21 cellular contexts compared by ENCODE assay signal in the genomic region with DNA sequence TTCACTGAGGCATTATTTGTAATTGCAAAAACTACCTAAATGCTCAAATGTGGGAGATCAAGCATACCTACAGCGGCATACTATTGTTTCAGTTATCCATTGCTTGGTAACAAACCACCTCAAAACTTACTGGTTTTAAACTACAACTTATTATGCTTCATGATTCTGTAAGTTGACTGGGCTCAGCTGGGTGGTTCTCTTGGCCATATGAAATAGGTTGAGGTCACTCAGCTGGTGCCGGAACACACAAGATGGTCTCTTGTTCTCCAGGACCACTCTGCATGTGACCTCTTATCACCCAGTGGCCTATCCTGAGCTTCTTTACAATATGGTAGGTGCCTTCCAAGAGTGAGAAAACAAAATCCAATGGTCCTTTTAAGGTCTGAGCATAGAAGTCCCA.
DNase-seq lines count a peak whose midpoint lies in the region; ATAC-seq, FAIRE-seq and TF ChIP-seq lines count a peak whose summit lies in the region.
"Had no signal": no experiment of that assay in that cellular context is flagged by ENCODE, and none has a peak within 500 bp of the region (broad histone marks: within the 10 kb centered on the region; RNA-seq: fewer than 3 reads in every experiment).

No MANE protein-coding gene starts in this region.

- H3K27me3 ChIP-seq in HepG2 (ENCODE audit: control insufficient read depth in 1 of 2, insufficient read depth in 2 of 2, low read length in 2 of 2) (peaks cover 0 to 3% of the 10 kb centered on the region in 2 experiments; a peak in 1 of 5 replicates), right lobe of liver (no peaks in the 10 kb centered on the region), esophagus muscularis mucosa (no peaks in the 10 kb centered on the region), psoas muscle (ENCODE audit: insufficient read depth in 3 of 3, low read length in 2 of 3) (no peaks in the 10 kb centered on the region), testis (no peaks in the 10 kb centered on the region)

- no peak overlapping the region for H3K27ac ChIP-seq in HepG2 (ENCODE audit: extremely low read length, insufficient read depth, low read length)
- H3K27ac ChIP-seq in right lobe of liver = no peak overlapping the region
- no peak overlapping the region for H3K27ac ChIP-seq in esophagus muscularis mucosa (replicated peaks in 1 of 4)
- H3K27ac ChIP-seq in psoas muscle = peak overlapping the region; percentile 71
- H3K27ac ChIP-seq in testis = no peak overlapping the region
- H3K27ac ChIP-seq: 22Rv1, A549, C4-2B had no signal

- CTCF ChIA-PET in HepG2 (lab: Yijun Ruan, JAX; ENCODE audit: low intra/inter-chr PET ratio, low total read pairs) = no interaction called here

- no peak overlapping the region for H3K4me3 ChIP-seq in HepG2 (replicated peaks in 1 of 3; ENCODE audit: insufficient read depth in 1 of 3, low read depth in 2 of 3, low read length in 3 of 3)
- H3K4me3 ChIP-seq in right lobe of liver = no peak overlapping the region
- H3K4me3 ChIP-seq in esophagus muscularis mucosa = no peak overlapping the region
- H3K4me3 ChIP-seq in psoas muscle = no peak overlapping the region
- H3K4me3 ChIP-seq in testis = no peak overlapping the region
- H3K4me3 ChIP-seq: A549 had no signal

- TF ChIP-seq CTCF in HepG2 (CRISPR knock-in tag; IDR thresholded peaks at IDR 0.05) (no peak), right lobe of liver (IDR thresholded peaks at IDR 0.05) (no peak), esophagus muscularis mucosa (IDR thresholded peaks at IDR 0.05) (no peak), psoas muscle (IDR thresholded peaks at IDR 0.05) (no peak), testis (IDR thresholded peaks at IDR 0.05) (no peak)

- no peak overlapping the region for H3K4me2 ChIP-seq in HepG2 (ENCODE audit: low read depth, low read length)
- H3K4me2 ChIP-seq: A549 had no signal

- H3K4me1 ChIP-seq in HepG2 (ENCODE audit: insufficient read depth, low read length) = peaks cover 9% of the 10 kb centered on the region
- H3K4me1 ChIP-seq in right lobe of liver = no peaks in the 10 kb centered on the region
- H3K4me1 ChIP-seq in esophagus muscularis mucosa = no peaks in the 10 kb centered on the region
- H3K4me1 ChIP-seq in psoas muscle = peaks cover 14% of the 10 kb centered on the region
- peaks cover 10% of the 10 kb centered on the region for H3K4me1 ChIP-seq in testis
- H3K4me1 ChIP-seq: A549, Caco-2 had no signal

- DNase-seq in HepG2 (ENCODE audit: low spot score) (no peak), right lobe of liver (no peak), esophagus muscularis mucosa (ENCODE audit: extremely low spot score) (peak; percentile 21), psoas muscle (no peak), testis (no peak), NCI-H1092 treated with DMSO at 0.1 percent for 48 hours (lab: John Stamatoyannopoulos, UW) (no peak)
- DNase-seq in stimulated activated CD4-positive, alpha-beta T cell treated with anti-CD3 and anti-CD28 coated beads, Interleukin-12 subunit alpha, Interleukin-12 subunit beta, amount 100 ng/mL, for 4 hours = no peak
- DNase-seq: AML-193; Caco-2; CD4-positive, alpha-beta T cell; GOT3; H9; KBM-7 had no signal

- 50% methylated on average over 2 of the region's 2 CpGs for WGBS in HepG2 (ENCODE audit: low lambda C conversion rate)
- 68% methylated on average over 2 of the region's 2 CpGs for WGBS in right lobe of liver (ENCODE audit: insufficient coverage, low coverage, low lambda C conversion rate, missing lambda C conversion rate)
- 50% methylated on average over 2 of the region's 2 CpGs for WGBS in esophagus muscularis mucosa
- 50 to 73% (median 51%) methylated on average over 2 of the region's 2 CpGs for WGBS in psoas muscle, 3 donors
- 46 to 70% methylated on average over 2 of the region's 2 CpGs for WGBS in testis, 2 donors

- BruUV-seq in HepG2 (replicated peaks; lab: Mats Ljungman, UMichigan) = no TSS peak

- no peak for FAIRE-seq in HepG2 (lab: Jason Lieb, UNC)
- FAIRE-seq: A549, D721Med, G401.6, GM12892, GM18507, HTR-8/SVneo had no signal

- no peaks in the 10 kb centered on the region for H3K36me3 ChIP-seq in HepG2 (replicated peaks in 1 of 2; ENCODE audit: control insufficient read depth in 1 of 2, insufficient read depth in 2 of 2, low read length in 2 of 2)
- H3K36me3 ChIP-seq in right lobe of liver = no peaks in the 10 kb centered on the region
- no peaks in the 10 kb centered on the region for H3K36me3 ChIP-seq in esophagus muscularis mucosa
- no peaks in the 10 kb centered on the region for H3K36me3 ChIP-seq in psoas muscle (ENCODE audit: insufficient read depth in 1 of 2, low read depth in 1 of 2)
- no peaks in the 10 kb centered on the region for H3K36me3 ChIP-seq in testis (ENCODE audit: low read depth, missing control alignments)

- TF ChIP-seq RAD21 in HepG2 (CRISPR knock-in tag; IDR thresholded peaks at IDR 0.05) = no peak

- intact Hi-C loops in HepG2 (cut with micrococcal nuclease; ENCODE audit: unreplicated experiment) (no loop called here), right lobe of liver (cut with DNase I) (no loop called here), esophagus muscularis mucosa (cut with DNase I) (no loop called here), psoas muscle (cut with DNase I) (loop anchor here in 1 of 2 donors (5.0 kb wide), 1 partner anchor 36 kb away; no protein-coding TSS in a partner anchor), testis (cut with DNase I; ENCODE audit: low total_unique reads) (no loop called here)

- TF ChIP-seq POLR2A in HepG2 (IDR thresholded peaks at IDR 0.05; ENCODE audit: insufficient read depth in 1 of 2, low read depth in 2 of 2, low read length in 2 of 2) (no peak), right lobe of liver (IDR thresholded peaks at IDR 0.05) (no peak), esophagus muscularis mucosa (IDR thresholded peaks at IDR 0.05; ENCODE audit: low read depth) (no peak), testis (IDR thresholded peaks at IDR 0.05) (no peak)

- no peak overlapping the region for H2AFZ ChIP-seq in HepG2 (ENCODE audit: low read length)

- no peak overlapping the region for H3K9ac ChIP-seq in HepG2 (ENCODE audit: insufficient read depth, low read depth, low read length)

- in situ Hi-C loops in HepG2 (cut with HindIII; ENCODE audit: extremely low pct_ligation_motif_present, low pct_unique_long_range_greater_than_20kb) = no loop called here

- POLR2A ChIA-PET in HepG2 (lab: Yijun Ruan, JAX) = no interaction called here

- no peaks in the 10 kb centered on the region for H4K20me1 ChIP-seq in HepG2 (ENCODE audit: insufficient read depth, low read length)

- ATAC-seq in HepG2 (no peak), right lobe of liver (no peak), psoas muscle (no peak)
- ATAC-seq: A549 had no signal

- TF ChIP-seq EP300 in HepG2 (IDR thresholded peaks at IDR 0.05; ENCODE audit: low read depth in 2 of 2, low read length in 2 of 2) (no peak), HepG2 (CRISPR knock-in tag; IDR thresholded peaks at IDR 0.05; ENCODE audit: borderline replicate concordance) (no peak), esophagus muscularis mucosa (IDR thresholded peaks at IDR 0.05) (no peak)

- H3K9me3 ChIP-seq in HepG2 (ENCODE audit: low read length) (no peaks in the 10 kb centered on the region), right lobe of liver (no peaks in the 10 kb centered on the region), esophagus muscularis mucosa (no peaks in the 10 kb centered on the region), psoas muscle (no peaks in the 10 kb centered on the region), testis (no peaks in the 10 kb centered on the region)
- H3K9me3 ChIP-seq: A549 had no signal

- no peaks in the 10 kb centered on the region for H3K79me2 ChIP-seq in HepG2 (ENCODE audit: insufficient read depth, low read length)
